In genomic region chr17:82801377-82801970, GRCh38 we compare ENCODE assay signal across 21 cellular contexts. TPM values are rescaled to one million over a fixed set of nuclear protein-coding genes. Genes with fewer than 3 reads are reported as not detected.
"Had no signal": no experiment of that assay in that cellular context is flagged by ENCODE, and none has a peak within 500 bp of the region (broad histone marks: within the 10 kb centered on the region; RNA-seq: fewer than 3 reads in every experiment).

No MANE protein-coding gene starts in this region.

- DNase-seq: activated CD4-positive, alpha-beta T cell treated with anti-CD3 and anti-CD28 coated beads for 48 hours; activated T-cell treated with anti-CD3 and anti-CD28 coated beads for 4 hours; dorsolateral prefrontal cortex; mammary epithelial cell; retina; stimulated activated CD4-positive, alpha-beta T cell treated with anti-CD3 and anti-CD28 coated beads, Interleukin-4, amount 100 ng/mL, for 4 hours; SW 1271; T1000; thyroid gland; WERI-Rb-1 had no signal

- H3K27me3 ChIP-seq: ascending aorta, dorsolateral prefrontal cortex, esophagus muscularis mucosa, thyroid gland, vagina had no signal

- H3K9me3 ChIP-seq: ascending aorta, esophagus muscularis mucosa, thyroid gland, vagina had no signal

- H3K4me1 ChIP-seq: ascending aorta, thyroid gland had no signal

- H3K27ac ChIP-seq: ascending aorta, dorsolateral prefrontal cortex, parathyroid adenoma, thyroid gland, vagina, WERI-Rb-1 had no signal

- H3K36me3 ChIP-seq: thyroid gland, vagina had no signal

- H2AFZ ChIP-seq: parathyroid adenoma had no signal

- H3K9ac ChIP-seq: parathyroid adenoma had no signal

- ATAC-seq: left lobe of liver had no signal

- H3K4me3 ChIP-seq: ascending aorta, dorsolateral prefrontal cortex, thyroid gland, vagina had no signal

RNA-seq across cellular contexts. Expression of gene ZNF750, which starts 38.3 kb away (rescaled TPM):
- total RNA-seq: activated CD8-positive, alpha-beta memory T cell treated with anti-CD3 and anti-CD28 coated beads for 36 hours; ascending aorta; chondrocyte; esophagus muscularis mucosa; fibroblast of villous mesenchyme; mucosa of gallbladder; skeletal muscle tissue had no signal
- polyA plus RNA-seq: neural cell had no signal
